9 cellular contexts compared by ENCODE assay signal in the genomic region with DNA sequence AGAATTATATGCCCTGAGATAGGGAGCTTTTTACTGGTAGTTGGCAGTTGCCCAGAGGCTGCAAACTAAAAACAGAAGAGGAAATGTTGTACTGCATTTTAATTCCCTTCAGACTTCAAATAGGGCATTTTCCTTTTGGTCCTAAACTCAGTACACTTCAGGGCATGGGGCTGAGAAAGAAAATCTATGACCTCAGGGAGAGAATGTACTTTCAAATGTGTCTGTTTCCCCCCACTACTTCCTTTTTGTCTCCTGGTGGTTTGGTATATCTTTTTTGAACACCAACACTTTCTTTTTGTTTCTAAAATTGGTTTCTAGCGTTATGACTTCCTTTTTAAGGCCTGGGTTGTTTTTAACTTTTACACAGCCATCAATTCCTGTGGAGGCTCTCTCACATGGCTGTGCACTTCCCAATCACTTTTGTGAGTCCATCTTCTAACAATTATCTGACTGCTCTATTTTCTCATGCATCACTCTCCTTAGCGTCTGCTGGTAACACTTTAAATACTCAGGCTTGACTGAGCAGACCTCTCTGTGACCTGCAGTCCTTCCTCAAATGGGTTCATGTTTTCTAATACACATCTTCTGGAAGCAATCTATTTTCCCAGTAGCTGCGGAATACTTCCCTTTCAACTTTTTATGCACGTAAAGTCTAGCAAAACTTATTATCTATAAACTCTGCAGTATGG.
DNase-seq lines count a peak whose midpoint lies in the region; ATAC-seq and TF ChIP-seq lines count a peak whose summit lies in the region.
"Had no signal": no experiment of that assay in that cellular context is flagged by ENCODE, and none has a peak within 500 bp of the region (broad histone marks: within the 10 kb centered on the region; RNA-seq: fewer than 3 reads in every experiment).

No MANE protein-coding gene starts in this region.

- H3K9me3 ChIP-seq in KOPT-K1 (ENCODE audit: insufficient read depth, low read length, poor library complexity, severe bottlenecking), result peaks cover 4% of the 10 kb centered on the region

- H3K36me3 Mint-ChIP-seq in activated T-cell treated with anti-CD3 and anti-CD28 coated beads, Interleukin-2, amount 50 U/mL, for 4 hours (ENCODE audit: insufficient read depth), result no peaks in the 10 kb centered on the region

- H3K4me1 Mint-ChIP-seq in activated T-cell treated with anti-CD3 and anti-CD28 coated beads, Interleukin-2, amount 50 U/mL, for 4 hours (ENCODE audit: low read depth), result no peaks in the 10 kb centered on the region

- H3K9me3 Mint-ChIP-seq in activated T-cell treated with anti-CD3 and anti-CD28 coated beads, Interleukin-2, amount 50 U/mL, for 4 hours, result peaks cover 12% of the 10 kb centered on the region

- ATAC-seq in GM18861 (IDR thresholded peaks at IDR 0.05; ENCODE audit: unreplicated experiment) (peak; percentile 70), HG02642 (IDR thresholded peaks at IDR 0.05; ENCODE audit: poor library complexity, unreplicated experiment) (peak; percentile 77), SK-N-SH treated with all-trans-retinoic acid at 6 μM for 48 hours (no peak), GM18873 (IDR thresholded peaks at IDR 0.05; ENCODE audit: low FRiP score, unreplicated experiment) (no peak)
- no peak for ATAC-seq in activated T-cell treated with anti-CD3 and anti-CD28 coated beads, Interleukin-2, amount 50 U/mL, for 4 hours

- peak overlapping the region; percentile 7 for H3K27ac ChIP-seq in KOPT-K1 (ENCODE audit: low read depth, low read length, poor library complexity, severe bottlenecking)
- H3K27ac ChIP-seq: brain microvascular endothelial cell had no signal

- no peaks in the 10 kb centered on the region for H3K36me3 ChIP-seq in KOPT-K1 (ENCODE audit: insufficient read depth, low read length)
- H3K36me3 ChIP-seq: brain microvascular endothelial cell had no signal

- H3K27me3 Mint-ChIP-seq in activated T-cell treated with anti-CD3 and anti-CD28 coated beads, Interleukin-2, amount 50 U/mL, for 4 hours (ENCODE audit: low read depth), result no peaks in the 10 kb centered on the region

- H3K4me3 Mint-ChIP-seq in activated T-cell treated with anti-CD3 and anti-CD28 coated beads, Interleukin-2, amount 50 U/mL, for 4 hours, result no peak overlapping the region

- DNase-seq in kidney tubule cell (ENCODE audit: low spot score), result peak; percentile 17
- DNase-seq in NCI-H1694 treated with DMSO at 0.1 percent for 48 hours (lab: John Stamatoyannopoulos, UW), result no peak
- DNase-seq in activated T-cell treated with anti-CD3 and anti-CD28 coated beads, Interleukin-2, amount 50 U/mL, for 4 hours, result no peak
- DNase-seq: brain microvascular endothelial cell had no signal

TF ChIP-seq in SK-N-SH treated with all-trans-retinoic acid at 6 μM for 48 hours, 23 proteins besides CTCF, POLR2A, EP300 and RAD21:
- TF ChIP-seq RARB (CRISPR knock-in tag; IDR thresholded peaks at IDR 0.05), result no peak
- TF ChIP-seq OSR1 (CRISPR knock-in tag; IDR thresholded peaks at IDR 0.05), result no peak
- no peak for TF ChIP-seq SNAI2 (CRISPR knock-in tag; IDR thresholded peaks at IDR 0.05)
- TF ChIP-seq PPARA (CRISPR knock-in tag; IDR thresholded peaks at IDR 0.05; ENCODE audit: borderline replicate concordance), result no peak
- no peak for TF ChIP-seq BACH2 (CRISPR knock-in tag; IDR thresholded peaks at IDR 0.05; ENCODE audit: borderline replicate concordance)
- TF ChIP-seq, protein P1, sequence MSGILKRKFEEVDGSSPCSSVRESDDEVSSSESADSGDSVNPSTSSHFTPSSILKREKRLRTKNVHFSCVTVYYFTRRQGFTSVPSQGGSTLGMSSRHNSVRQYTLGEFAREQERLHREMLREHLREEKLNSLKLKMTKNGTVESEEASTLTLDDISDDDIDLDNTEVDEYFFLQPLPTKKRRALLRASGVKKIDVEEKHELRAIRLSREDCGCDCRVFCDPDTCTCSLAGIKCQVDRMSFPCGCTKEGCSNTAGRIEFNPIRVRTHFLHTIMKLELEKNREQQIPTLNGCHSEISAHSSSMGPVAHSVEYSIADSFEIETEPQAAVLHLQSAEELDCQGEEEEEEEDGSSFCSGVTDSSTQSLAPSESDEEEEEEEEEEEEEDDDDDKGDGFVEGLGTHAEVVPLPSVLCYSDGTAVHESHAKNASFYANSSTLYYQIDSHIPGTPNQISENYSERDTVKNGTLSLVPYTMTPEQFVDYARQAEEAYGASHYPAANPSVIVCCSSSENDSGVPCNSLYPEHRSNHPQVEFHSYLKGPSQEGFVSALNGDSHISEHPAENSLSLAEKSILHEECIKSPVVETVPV (CRISPR knock-in tag; IDR thresholded peaks at IDR 0.05), result no peak
- no peak for TF ChIP-seq ZNF8 (CRISPR knock-in tag; IDR thresholded peaks at IDR 0.05)
- TF ChIP-seq ESRRG (CRISPR knock-in tag; IDR thresholded peaks at IDR 0.05), result no peak
- TF ChIP-seq ISL1 (CRISPR knock-in tag; IDR thresholded peaks at IDR 0.05), result no peak
- no peak for TF ChIP-seq ARNTL (CRISPR knock-in tag; IDR thresholded peaks at IDR 0.05; ENCODE audit: borderline replicate concordance, low read depth)
- no peak for TF ChIP-seq ZC3H10 (CRISPR knock-in tag; IDR thresholded peaks at IDR 0.05)
- TF ChIP-seq ZNF565 (CRISPR knock-in tag; conservative IDR thresholded peaks at IDR 0.05; ENCODE audit: low read depth), result no peak
- no peak for TF ChIP-seq ZFP3 (CRISPR knock-in tag; IDR thresholded peaks at IDR 0.05)

Comparison
In these comparisons a context has a peak if more than half of its experiments do, and no peak if none do; other contexts are left out.
1. ATAC-seq: peak in GM18861 (single experiment) and HG02642 (single experiment); none in activated T-cell treated with anti-CD3 and anti-CD28 coated beads, Interleukin-2, amount 50 U/mL, for 4 hours (0 of 2), SK-N-SH treated with all-trans-retinoic acid at 6 μM for 48 hours (single experiment) and GM18873 (single experiment).